ENCODE assay signal across 21 cellular contexts in the genomic region with DNA sequence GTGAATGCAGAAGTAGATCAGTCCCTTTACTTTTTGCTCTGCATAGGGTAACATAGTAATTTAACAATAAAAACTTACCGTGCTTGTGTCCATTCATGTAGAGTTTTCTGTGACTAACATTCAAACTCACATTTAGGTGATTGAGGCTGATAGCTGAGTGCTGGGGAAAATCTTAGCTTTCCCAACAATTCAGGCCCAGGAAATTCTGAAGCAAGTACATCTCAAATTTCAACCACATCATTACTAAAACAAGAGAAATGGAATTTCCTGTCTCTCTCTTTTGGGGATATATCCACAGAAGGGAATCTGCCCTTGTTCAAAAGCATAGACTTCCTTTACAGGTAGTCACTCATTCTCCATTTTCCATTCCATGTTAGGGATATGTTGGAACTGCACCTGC. TPM values are rescaled to one million over a fixed set of nuclear protein-coding genes. Genes with fewer than 3 reads are reported as not detected.
DNase-seq lines count a peak whose midpoint lies in the region; ATAC-seq and TF ChIP-seq lines count a peak whose summit lies in the region.
"Had no signal": no experiment of that assay in that cellular context is flagged by ENCODE, and none has a peak within 500 bp of the region (broad histone marks: within the 10 kb centered on the region; RNA-seq: fewer than 3 reads in every experiment).

No MANE protein-coding gene starts in this region.

- TF ChIP-seq CTCF in brain microvascular endothelial cell (IDR thresholded peaks at IDR 0.05; ENCODE audit: low read depth, low read length, missing control alignments) (no peak), kidney epithelial cell (IDR thresholded peaks at IDR 0.05; ENCODE audit: insufficient read depth, low read length, poor library complexity, severe bottlenecking) (no peak)

- in situ Hi-C loops in brain microvascular endothelial cell (cut with HindIII; ENCODE audit: low pct_ligation_motif_present, low sequenced_read_pairs) = no loop called here

- no peaks in the 10 kb centered on the region for H3K36me3 ChIP-seq in brain microvascular endothelial cell (replicated peaks)
- no peaks in the 10 kb centered on the region for H3K36me3 ChIP-seq in kidney epithelial cell (ENCODE audit: control insufficient read depth, insufficient read depth, low read length)
- H3K36me3 ChIP-seq: thoracic aorta had no signal

- peak; percentile 29 for DNase-seq in AG08396 (ENCODE audit: low spot score)
- peak; percentile 74 for DNase-seq in HS-5 (ENCODE audit: low read depth)
- DNase-seq in brain microvascular endothelial cell = peak; percentile 65
- DNase-seq in kidney epithelial cell (ENCODE audit: low read depth) = peak; percentile 45
- DNase-seq in activated CD8-positive, alpha-beta memory T cell treated with anti-CD3 and anti-CD28 coated beads, Interleukin-2, amount 50 U/mL, for 4 hours = no peak
- no peak for DNase-seq in posterior cingulate gyrus
- DNase-seq in central memory CD4-positive, alpha-beta T cell = no peak
- DNase-seq: activated CD4-positive, alpha-beta T cell treated with anti-CD3 and anti-CD28 coated beads, Interleukin-2, amount 50 U/mL, for 48 hours; aorta; DMS153; effector CD8-positive, alpha-beta T cell; glutamatergic neuron; islet precursor cell; NCI-H2029; NCI-H69 had no signal

- H3K27me3 ChIP-seq in brain microvascular endothelial cell (replicated peaks) (no peaks in the 10 kb centered on the region), kidney epithelial cell (ENCODE audit: control insufficient read depth, insufficient read depth, low read length) (no peaks in the 10 kb centered on the region)

- H3K4me3 ChIP-seq in brain microvascular endothelial cell (ENCODE audit: low read depth, low read length) (no peak overlapping the region), kidney epithelial cell (ENCODE audit: low read depth, low read length) (no peak overlapping the region)
- H3K4me3 ChIP-seq: GM12878, thoracic aorta had no signal

- no peak for ATAC-seq in HG02981 (IDR thresholded peaks at IDR 0.05; ENCODE audit: unreplicated experiment)
- ATAC-seq: GM12878 had no signal

- intact Hi-C loops in posterior cingulate gyrus (cut with DNase I) = no loop called here

- no peak overlapping the region for H3K27ac ChIP-seq in brain microvascular endothelial cell
- H3K27ac ChIP-seq: HL-60, thoracic aorta had no signal

RNA-seq across cellular contexts. Expression of gene C1orf146, which starts 33.1 kb away (rescaled TPM):
- total RNA-seq in kidney epithelial cell = not detected in 2 replicates
- total RNA-seq: activated T-helper 2 cell treated with anti-CD3 and anti-CD28 coated beads, Interferon-gamma antibody, Interleukin-2, Interleukin-4, amounts not matched to agents 10 μg/mL and 5 μg/mL and 100 μg/mL, durations not matched to agents 14 hours and 24 hours and 36 hours; aorta; B cell; GM12878; thoracic aorta had no signal

Comparison
In these comparisons a context has a peak if more than half of its experiments do, and no peak if none do; other contexts are left out.
1. DNase-seq: peak in AG08396 (single experiment), HS-5 (single experiment), brain microvascular endothelial cell (single experiment) and kidney epithelial cell (single experiment); none in activated CD8-positive, alpha-beta memory T cell treated with anti-CD3 and anti-CD28 coated beads, Interleukin-2, amount 50 U/mL, for 4 hours (single experiment), posterior cingulate gyrus (0 of 10) and central memory CD4-positive, alpha-beta T cell (single experiment).